36 cellular contexts compared by ENCODE assay signal in the genomic region with DNA sequence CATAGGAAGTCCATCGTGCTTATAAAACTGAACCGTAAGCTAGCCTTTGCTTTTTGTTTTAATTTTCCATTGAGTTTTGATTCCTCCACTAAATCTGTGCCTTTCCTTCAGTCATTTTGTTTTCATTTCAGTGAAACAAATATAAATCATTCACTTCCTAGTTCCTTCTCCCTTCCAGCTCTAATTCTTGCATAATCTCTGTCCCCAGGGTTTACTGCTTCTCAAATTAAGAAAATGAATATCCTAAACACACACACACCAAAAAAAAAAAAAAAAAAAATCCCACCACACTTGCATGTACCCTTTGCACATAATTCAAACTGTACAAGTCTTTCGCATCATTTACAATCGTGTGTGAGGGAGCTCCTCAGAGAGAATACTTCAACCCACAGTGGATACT. TPM values are rescaled to one million over a fixed set of nuclear protein-coding genes. Genes with fewer than 3 reads are reported as not detected.
"Had no signal": no experiment of that assay in that cellular context is flagged by ENCODE, and none has a peak within 500 bp of the region (broad histone marks: within the 10 kb centered on the region; RNA-seq: fewer than 3 reads in every experiment).

No MANE protein-coding gene starts in this region.

- H3K36me3 Mint-ChIP-seq: activated CD4-positive, alpha-beta memory T cell treated with anti-CD3 and anti-CD28 coated beads for 36 hours; activated naive CD8-positive, alpha-beta T cell treated with anti-CD3 and anti-CD28 coated beads for 36 hours had no signal

- ATAC-seq: heart left ventricle, left lung, lower lobe of right lung had no signal

- FAIRE-seq: astrocyte, endometrium, pancreas, urothelium cell line had no signal

- H3K27ac Mint-ChIP-seq: activated CD4-positive, alpha-beta memory T cell treated with anti-CD3 and anti-CD28 coated beads for 36 hours; activated CD4-positive, alpha-beta T cell treated with anti-CD3 and anti-CD28 coated beads, Interleukin-2, amount 10 ng/mL, durations not matched to agents 24 days and 14 days; activated naive CD4-positive, alpha-beta T cell treated with anti-CD3 and anti-CD28 coated beads for 36 hours; activated naive CD8-positive, alpha-beta T cell treated with anti-CD3 and anti-CD28 coated beads for 36 hours; activated T-helper 1 cell treated with anti-CD3 and anti-CD28 coated beads, Interleukin-12 subunit alpha, Interleukin-12 subunit beta, Interleukin-2, Interleukin-4 antibody, amounts not matched to agents 30 ng/mL and 10 ng/mL and 1 ng/mL, durations not matched to agents 14 hours and 24 hours and 36 hours; nephron progenitor cell had no signal

- H3K9me3 Mint-ChIP-seq: activated CD4-positive, alpha-beta memory T cell treated with anti-CD3 and anti-CD28 coated beads for 36 hours; activated CD4-positive, alpha-beta T cell treated with anti-CD3 and anti-CD28 coated beads, Interleukin-2, amount 10 ng/mL, durations not matched to agents 24 days and 14 days; activated naive CD4-positive, alpha-beta T cell treated with anti-CD3 and anti-CD28 coated beads for 36 hours; activated naive CD8-positive, alpha-beta T cell treated with anti-CD3 and anti-CD28 coated beads for 36 hours; activated T-helper 1 cell treated with anti-CD3 and anti-CD28 coated beads, Interleukin-12 subunit alpha, Interleukin-12 subunit beta, Interleukin-2, Interleukin-4 antibody, amounts not matched to agents 30 ng/mL and 10 ng/mL and 1 ng/mL, durations not matched to agents 14 hours and 24 hours and 36 hours had no signal

- H3K4me3 Mint-ChIP-seq: activated CD4-positive, alpha-beta memory T cell treated with anti-CD3 and anti-CD28 coated beads for 36 hours; activated CD4-positive, alpha-beta T cell treated with anti-CD3 and anti-CD28 coated beads, Interleukin-2, amount 10 ng/mL, durations not matched to agents 24 days and 14 days; activated naive CD4-positive, alpha-beta T cell treated with anti-CD3 and anti-CD28 coated beads for 36 hours; activated naive CD8-positive, alpha-beta T cell treated with anti-CD3 and anti-CD28 coated beads for 36 hours; activated T-helper 1 cell treated with anti-CD3 and anti-CD28 coated beads, Interleukin-12 subunit alpha, Interleukin-12 subunit beta, Interleukin-2, Interleukin-4 antibody, amounts not matched to agents 30 ng/mL and 10 ng/mL and 1 ng/mL, durations not matched to agents 14 hours and 24 hours and 36 hours; nephron progenitor cell had no signal

- H3K4me1 ChIP-seq: esophagus squamous epithelium, heart left ventricle, left lung, lower lobe of right lung, pancreas, prostate gland, spleen, testis had no signal

- H3K9me3 ChIP-seq: esophagus squamous epithelium, heart left ventricle, left lung, lower lobe of right lung, neutrophil, pancreas, prostate gland, spleen, testis had no signal

- H3K4me1 Mint-ChIP-seq: activated CD4-positive, alpha-beta T cell treated with anti-CD3 and anti-CD28 coated beads, Interleukin-2, amount 10 ng/mL, durations not matched to agents 24 days and 14 days; activated naive CD8-positive, alpha-beta T cell treated with anti-CD3 and anti-CD28 coated beads for 36 hours; nephron progenitor cell had no signal

- DNase-seq: activated CD4-positive, alpha-beta memory T cell treated with anti-CD3 and anti-CD28 coated beads for 36 hours; activated CD4-positive, alpha-beta T cell treated with anti-CD3 and anti-CD28 coated beads, Interleukin-2, amount 10 ng/mL, durations not matched to agents 24 days and 14 days; activated CD4-positive, CD25-positive, alpha-beta regulatory T cell treated with anti-CD3 and anti-CD28 coated beads, Interleukin-2, amount 50 U/mL, for 72 hours; activated CD8-positive, alpha-beta memory T cell treated with anti-CD3 and anti-CD28 coated beads, Interleukin-2, amount 50 U/mL, for 4 hours; activated effector memory CD4-positive, alpha-beta T cell treated with anti-CD3 and anti-CD28 coated beads, Interleukin-2, amount 50 U/mL, for 16 hours; activated naive CD4-positive, alpha-beta T cell treated with anti-CD3 and anti-CD28 coated beads for 36 hours; activated naive CD8-positive, alpha-beta T cell treated with anti-CD3 and anti-CD28 coated beads for 36 hours; activated T-cell treated with anti-CD3 and anti-CD28 coated beads, Interleukin-2, amount 50 U/mL, for 1 hour; brain microvascular endothelial cell; dermis blood vessel endothelial cell; effector CD8-positive, alpha-beta T cell; esophagus squamous epithelium; foreskin fibroblast; heart left ventricle; hypothalamus; kidney glomerular epithelial cell; left lung; lower lobe of right lung; mesenchymal stem cell; nephron progenitor cell; pancreas; spleen; stimulated activated naive CD4-positive, alpha-beta T cell; T-helper 2 cell; testis; trophoblast cell had no signal

- H3K27me3 ChIP-seq: testis had no signal

- H3K36me3 ChIP-seq: brain microvascular endothelial cell, esophagus squamous epithelium, heart left ventricle, left lung, lower lobe of right lung, neutrophil, pancreas, prostate gland, spleen had no signal

- H3K4me3 ChIP-seq: esophagus squamous epithelium, heart left ventricle, left lung, lower lobe of right lung, pancreas, prostate gland, spleen, testis had no signal

- H3K27ac ChIP-seq: brain microvascular endothelial cell, epithelial cell of prostate, heart left ventricle, left lung, lower lobe of right lung, neutrophil, pancreas, prostate gland, spleen, testis had no signal

RNA-seq across cellular contexts. Expression of a gene that starts 6.8 kb away (rescaled TPM):
- total RNA-seq: activated CD4-positive, alpha-beta memory T cell treated with anti-CD3 and anti-CD28 coated beads for 36 hours; activated CD4-positive, alpha-beta T cell treated with anti-CD3 and anti-CD28 coated beads, Interleukin-2, amount 10 ng/mL, durations not matched to agents 24 days and 14 days; activated CD8-positive, alpha-beta memory T cell treated with anti-CD3 and anti-CD28 coated beads for 36 hours; activated naive CD4-positive, alpha-beta T cell treated with anti-CD3 and anti-CD28 coated beads for 36 hours; activated naive CD8-positive, alpha-beta T cell treated with anti-CD3 and anti-CD28 coated beads for 36 hours; activated T-helper 1 cell treated with anti-CD3 and anti-CD28 coated beads, Interleukin-12 subunit alpha, Interleukin-12 subunit beta, Interleukin-2, Interleukin-4 antibody, amounts not matched to agents 30 ng/mL and 10 ng/mL and 1 ng/mL, durations not matched to agents 14 hours and 24 hours and 36 hours; cardiac septum; lower lobe of right lung; mononuclear cell; spleen had no signal
- polyA plus RNA-seq: heart left ventricle, spleen had no signal
